ENCODE assay signal across 19 cellular contexts in the genomic region with DNA sequence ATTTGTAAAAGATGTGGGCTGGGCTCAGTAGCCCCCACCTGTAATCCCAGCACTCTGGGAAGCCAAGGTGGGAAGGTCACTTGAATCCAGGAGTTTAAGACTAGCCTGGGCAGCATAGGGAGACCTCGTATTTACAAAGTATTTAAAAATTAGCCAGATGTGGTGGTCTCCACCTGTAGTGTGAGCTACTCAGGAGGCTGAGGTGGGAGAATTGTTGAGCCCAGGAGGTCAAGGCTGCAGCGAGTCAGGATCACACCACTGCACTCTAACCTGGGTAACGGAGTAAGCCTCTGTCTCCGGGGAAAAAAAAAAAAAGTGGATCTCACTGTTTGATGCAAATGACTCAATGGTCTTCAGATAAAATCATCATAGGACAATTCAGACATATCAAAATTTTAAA.
"Had no signal": no experiment of that assay in that cellular context is flagged by ENCODE, and none has a peak within 500 bp of the region (broad histone marks: within the 10 kb centered on the region; RNA-seq: fewer than 3 reads in every experiment).

No MANE protein-coding gene starts in this region.

- H3K4me1 Mint-ChIP-seq: endodermal cell had no signal

- H3K27ac ChIP-seq: foreskin keratinocyte, hepatocyte, neutrophil, testis, tibial nerve had no signal

- H3K4me1 ChIP-seq: testis, tibial nerve had no signal

- DNase-seq: endodermal cell; erythroblast; foreskin keratinocyte; head of caudate nucleus; left colon; left ventricle myocardium superior; mesenchymal stem cell; naive thymus-derived CD4-positive, alpha-beta T cell; small intestine; stimulated activated CD4-positive, alpha-beta T cell treated with anti-CD3 and anti-CD28 coated beads, Interleukin-2, amount 100 ng/mL, for 48 hours; stimulated activated naive CD8-positive, alpha-beta T cell treated with anti-CD3 and anti-CD28 coated beads, Interleukin-15, Interleukin-2, amounts not matched to agents 100 U/mL and 50 U/mL, for 24 hours; testis had no signal

- H3K9me3 ChIP-seq: neutrophil, testis, tibial nerve had no signal

- H3K4me3 Mint-ChIP-seq: dendritic cell treated with granulocyte-macrophage colony-stimulating factor and Interleukin-4, amounts not matched to agents 40 ng/mL and 50 ng/mL, for 4 days; endodermal cell; naive thymus-derived CD4-positive, alpha-beta T cell had no signal

- H3K27me3 Mint-ChIP-seq: dendritic cell treated with granulocyte-macrophage colony-stimulating factor and Interleukin-4, amounts not matched to agents 40 ng/mL and 50 ng/mL, for 4 days; naive thymus-derived CD4-positive, alpha-beta T cell had no signal

- H3K4me3 ChIP-seq: hepatocyte, lung, testis, tibial nerve had no signal

- ATAC-seq: foreskin keratinocyte; left colon; left ventricle myocardium superior; naive thymus-derived CD4-positive, alpha-beta T cell; stimulated activated naive CD8-positive, alpha-beta T cell treated with anti-CD3 and anti-CD28 coated beads, Interleukin-15, Interleukin-2, amounts not matched to agents 100 U/mL and 50 U/mL, for 24 hours had no signal

- H3K9me3 Mint-ChIP-seq: dendritic cell treated with granulocyte-macrophage colony-stimulating factor and Interleukin-4, amounts not matched to agents 40 ng/mL and 50 ng/mL, for 4 days; endodermal cell; naive thymus-derived CD4-positive, alpha-beta T cell had no signal

- H3K4me2 ChIP-seq: hepatocyte had no signal

- FAIRE-seq: colon, endothelial cell of umbilical vein had no signal

- H3K27me3 ChIP-seq: foreskin keratinocyte, hepatocyte, neutrophil, testis, tibial nerve had no signal

- H3K27ac Mint-ChIP-seq: dendritic cell treated with granulocyte-macrophage colony-stimulating factor and Interleukin-4, amounts not matched to agents 40 ng/mL and 50 ng/mL, for 4 days; endodermal cell had no signal

- H2AFZ ChIP-seq: hepatocyte had no signal
